7 cellular contexts compared by ENCODE assay signal in genomic region chr7:36145686-36146085, GRCh38.
"Had no signal": no experiment of that assay in that cellular context is flagged by ENCODE, and none has a peak within 500 bp of the region (broad histone marks: within the 10 kb centered on the region; RNA-seq: fewer than 3 reads in every experiment).

No MANE protein-coding gene starts in this region.

- FAIRE-seq: GM12878, GM12891, GM12892, GM18507, GM19239 had no signal

- DNase-seq: GDM1, GF-D8 had no signal

- H3K4me3 ChIP-seq: GM12878 had no signal

- ATAC-seq: GM12878 had no signal
